ENCODE assay signal across 30 cellular contexts in the genomic region with DNA sequence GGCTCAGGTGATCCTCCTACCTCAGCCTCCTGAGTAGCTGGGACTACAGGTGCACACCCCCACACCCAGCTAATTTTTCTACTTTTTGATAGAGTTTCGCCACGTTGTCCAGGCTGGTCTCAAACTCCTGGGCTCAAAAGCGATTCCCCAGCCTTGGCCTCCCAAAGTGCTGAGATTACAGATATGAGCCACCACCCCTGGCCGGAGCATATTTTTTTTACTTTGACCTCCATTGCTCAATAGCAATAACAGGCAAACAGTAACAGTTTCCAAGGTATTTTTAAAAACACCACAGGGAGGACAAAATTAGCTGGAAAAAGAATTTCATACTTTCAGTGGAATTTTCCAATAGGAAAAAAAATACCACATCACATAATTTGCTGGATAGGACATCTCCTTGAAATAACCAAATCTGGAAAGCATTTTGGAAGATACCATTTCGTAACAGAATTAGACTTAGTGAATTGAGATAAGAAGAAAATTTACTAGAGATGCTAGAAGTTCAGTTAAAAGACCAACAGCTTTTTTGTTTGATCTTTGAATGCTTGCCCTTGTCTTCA. TPM values are rescaled to one million over a fixed set of nuclear protein-coding genes. Genes with fewer than 3 reads are reported as not detected.
DNase-seq lines count a peak whose midpoint lies in the region; ATAC-seq, FAIRE-seq and TF ChIP-seq lines count a peak whose summit lies in the region.
"Had no signal": no experiment of that assay in that cellular context is flagged by ENCODE, and none has a peak within 500 bp of the region (broad histone marks: within the 10 kb centered on the region; RNA-seq: fewer than 3 reads in every experiment).

No MANE protein-coding gene starts in this region.

- TF ChIP-seq POLR2A in HepG2 (IDR thresholded peaks at IDR 0.05; ENCODE audit: insufficient read depth in 1 of 2, low read depth in 2 of 2, low read length in 2 of 2) (no peak), right lobe of liver (IDR thresholded peaks at IDR 0.05) (no peak)

- H3K27ac ChIP-seq in HepG2 (ENCODE audit: extremely low read length, insufficient read depth, low read length), result no peak overlapping the region
- no peak overlapping the region for H3K27ac ChIP-seq in right lobe of liver
- H3K27ac ChIP-seq in aorta (ENCODE audit: low read depth in 1 of 2, low read length in 2 of 2), result peak overlapping the region in 1 of 2 donors; percentile 39
- H3K27ac ChIP-seq: A549; BLaER1 treated with 17β-estradiol and CSF1 and Interleukin-3, amounts not matched to agents 10 nM and 100 nM; GM23248 had no signal

- no peak for DNase-seq in HepG2 (ENCODE audit: low spot score)
- no peak for DNase-seq in right lobe of liver
- peak; percentile 2 for DNase-seq in fibroblast of villous mesenchyme (ENCODE audit: low read depth)
- DNase-seq in omental fat pad (ENCODE audit: low spot score), result no peak
- no peak for DNase-seq in aorta
- DNase-seq in NCI-H2107 (lab: John Stamatoyannopoulos, UW), result no peak
- DNase-seq in posterior vena cava (ENCODE audit: low spot score), result no peak
- DNase-seq: 8988T; ACHN; AML-193; BE2C; Calu3; CD4-positive, alpha-beta T cell; CD8-positive, alpha-beta memory T cell; DMS53; DMS79 treated with DMSO at 0.1 percent for 48 hours; GF-D8; GM23248; H7; HCEC 1CT had no signal

- no peak overlapping the region for H3K4me2 ChIP-seq in HepG2 (ENCODE audit: low read depth, low read length)
- H3K4me2 ChIP-seq: A549; BLaER1 treated with 17β-estradiol and CSF1 and Interleukin-3, amounts not matched to agents 10 nM and 100 nM had no signal

- no peak for TF ChIP-seq RAD21 in HepG2 (CRISPR knock-in tag; IDR thresholded peaks at IDR 0.05)

- H3K4me3 ChIP-seq in HepG2 (replicated peaks in 1 of 3; ENCODE audit: insufficient read depth in 1 of 3, low read depth in 2 of 3, low read length in 3 of 3), result no peak overlapping the region
- H3K4me3 ChIP-seq in right lobe of liver, result no peak overlapping the region
- H3K4me3 ChIP-seq in fibroblast of villous mesenchyme (ENCODE audit: low read depth, low read length), result no peak overlapping the region
- no peak overlapping the region for H3K4me3 ChIP-seq in aorta (ENCODE audit: low read length in 2 of 2)
- H3K4me3 ChIP-seq: A549; BLaER1 treated with 17β-estradiol and CSF1 and Interleukin-3, amounts not matched to agents 10 nM and 100 nM; GM23248 had no signal

- no peak overlapping the region for H3K9ac ChIP-seq in HepG2 (ENCODE audit: insufficient read depth, low read depth, low read length)
- H3K9ac ChIP-seq: BLaER1 treated with 17β-estradiol and CSF1 and Interleukin-3, amounts not matched to agents 10 nM and 100 nM; GM23248 had no signal

- H3K27me3 ChIP-seq in HepG2 (ENCODE audit: control insufficient read depth in 1 of 2, insufficient read depth in 2 of 2, low read length in 2 of 2), result no peaks in the 10 kb centered on the region
- no peaks in the 10 kb centered on the region for H3K27me3 ChIP-seq in right lobe of liver
- no peaks in the 10 kb centered on the region for H3K27me3 ChIP-seq in aorta (ENCODE audit: control insufficient read depth in 1 of 2, insufficient read depth in 2 of 2, low read length in 1 of 2)
- H3K27me3 ChIP-seq: BE2C; BLaER1 treated with 17β-estradiol and CSF1 and Interleukin-3, amounts not matched to agents 10 nM and 100 nM had no signal

- H3K36me3 ChIP-seq in HepG2 (replicated peaks in 1 of 2; ENCODE audit: control insufficient read depth in 1 of 2, insufficient read depth in 2 of 2, low read length in 2 of 2) (no peaks in the 10 kb centered on the region), right lobe of liver (no peaks in the 10 kb centered on the region), aorta (ENCODE audit: control insufficient read depth in 1 of 2, insufficient read depth in 2 of 2, low read length in 1 of 2) (no peaks in the 10 kb centered on the region)
- H3K36me3 ChIP-seq: BE2C; BLaER1 treated with 17β-estradiol and CSF1 and Interleukin-3, amounts not matched to agents 10 nM and 100 nM had no signal

- POLR2A ChIA-PET in HepG2 (lab: Yijun Ruan, JAX), result no interaction called here

- H3K4me1 ChIP-seq in HepG2 (ENCODE audit: insufficient read depth, low read length) (peaks cover 7% of the 10 kb centered on the region), right lobe of liver (no peaks in the 10 kb centered on the region), aorta (ENCODE audit: control insufficient read depth in 1 of 2, insufficient read depth in 2 of 2, low read length in 2 of 2) (no peaks in the 10 kb centered on the region)
- H3K4me1 ChIP-seq: A549; BE2C; BLaER1 treated with 17β-estradiol and CSF1 and Interleukin-3, amounts not matched to agents 10 nM and 100 nM had no signal

- no peak overlapping the region for H2AFZ ChIP-seq in HepG2 (ENCODE audit: low read length)
- H2AFZ ChIP-seq: GM23248 had no signal

- intact Hi-C loops in HepG2 (cut with micrococcal nuclease; ENCODE audit: unreplicated experiment), result no loop called here
- intact Hi-C loops in right lobe of liver (cut with DNase I), result no loop called here
- intact Hi-C loops in aorta (cut with DNase I), result no loop called here
- intact Hi-C loops in posterior vena cava (cut with DNase I), result no loop called here

- no peaks in the 10 kb centered on the region for H3K79me2 ChIP-seq in HepG2 (ENCODE audit: insufficient read depth, low read length)

- H3K9me3 ChIP-seq in HepG2 (ENCODE audit: low read length) (no peaks in the 10 kb centered on the region), right lobe of liver (no peaks in the 10 kb centered on the region), aorta (ENCODE audit: control insufficient read depth, low read length) (no peaks in the 10 kb centered on the region)
- H3K9me3 ChIP-seq: BE2C had no signal

- BruUV-seq in HepG2 (replicated peaks; lab: Mats Ljungman, UMichigan), result no TSS peak

- in situ Hi-C loops in HepG2 (cut with HindIII; ENCODE audit: extremely low pct_ligation_motif_present, low pct_unique_long_range_greater_than_20kb), result no loop called here

- H4K20me1 ChIP-seq in HepG2 (ENCODE audit: insufficient read depth, low read length), result no peaks in the 10 kb centered on the region
- H4K20me1 ChIP-seq: BLaER1 treated with 17β-estradiol and CSF1 and Interleukin-3, amounts not matched to agents 10 nM and 100 nM had no signal

- WGBS in HepG2 (ENCODE audit: low lambda C conversion rate), result 27% methylated on average over 5 of the region's 5 CpGs
- 46% methylated on average over 5 of the region's 5 CpGs for WGBS in right lobe of liver (ENCODE audit: insufficient coverage, low coverage, low lambda C conversion rate, missing lambda C conversion rate)
- WGBS in aorta, 2 donors, result 45 to 51% methylated on average over 5 of the region's 5 CpGs

- TF ChIP-seq EP300 in HepG2 (IDR thresholded peaks at IDR 0.05; ENCODE audit: low read depth in 2 of 2, low read length in 2 of 2) (no peak), HepG2 (CRISPR knock-in tag; IDR thresholded peaks at IDR 0.05; ENCODE audit: borderline replicate concordance) (no peak)

- ATAC-seq in HepG2, result no peak
- no peak for ATAC-seq in right lobe of liver
- peak; percentile 67 for ATAC-seq in omental fat pad (ENCODE audit: low FRiP score)
- peak; percentile 75 for ATAC-seq in aorta (ENCODE audit: low FRiP score)
- ATAC-seq in GM18907 (IDR thresholded peaks at IDR 0.05; ENCODE audit: unreplicated experiment), result no peak
- ATAC-seq: A549 had no signal

- TF ChIP-seq CTCF in HepG2 (CRISPR knock-in tag; IDR thresholded peaks at IDR 0.05), result no peak
- TF ChIP-seq CTCF in right lobe of liver (IDR thresholded peaks at IDR 0.05), result no peak
- TF ChIP-seq CTCF in fibroblast of villous mesenchyme (IDR thresholded peaks at IDR 0.05; ENCODE audit: insufficient read depth, low read depth, low read length), result no peak
- TF ChIP-seq CTCF in omental fat pad (IDR thresholded peaks at IDR 0.05), result no peak

- no peak for FAIRE-seq in HepG2 (lab: Jason Lieb, UNC)
- FAIRE-seq: A549, GM12891, GM18507, GM19239, H1 had no signal

- CTCF ChIA-PET in HepG2 (lab: Yijun Ruan, JAX; ENCODE audit: low intra/inter-chr PET ratio, low total read pairs), result no interaction called here

RNA-seq across cellular contexts. Expression of a gene that starts 5.2 kb away (rescaled TPM):
- not detected in 2 replicates for total RNA-seq in HepG2 (2016; rRNA removed; fragmentation: Illumina TruSeq; extraction: Trizol)
- not detected in 2 replicates for total RNA-seq in HepG2 (2016; cell fraction: cytosol; rRNA removed; fragmentation: Illumina TruSeq; extraction: Trizol; ENCODE audit: low read depth)
- total RNA-seq in HepG2 (2016; cell fraction: insoluble cytoplasmic fraction; rRNA removed; fragmentation: Illumina TruSeq; extraction: Trizol), result not detected in 2 replicates
- total RNA-seq in HepG2 (2016; cell fraction: membrane; rRNA removed; fragmentation: Illumina TruSeq; extraction: Trizol), result not detected in 2 replicates
- not detected in 2 replicates for total RNA-seq in HepG2 (2016; cell fraction: nucleus; rRNA removed; fragmentation: Illumina TruSeq; extraction: Trizol)
- not detected in 2 replicates for polyA plus RNA-seq in HepG2 (2011; rRNA removed)
- polyA plus RNA-seq in HepG2 (2011; cell fraction: cytosol; rRNA removed), result not detected in 2 replicates
- polyA plus RNA-seq in HepG2 (2011; cell fraction: nucleus; rRNA removed), result not detected in 2 replicates
- polyA plus RNA-seq in HepG2 (2012), result not detected in 2 replicates
- polyA plus RNA-seq in HepG2 (2016; cell fraction: cytosol; fragmentation: Illumina TruSeq; extraction: Trizol; ENCODE audit: low read depth), result not detected in 2 replicates
- not detected in 2 replicates for polyA plus RNA-seq in HepG2 (2016; cell fraction: insoluble cytoplasmic fraction; fragmentation: Illumina TruSeq; extraction: Trizol; ENCODE audit: low read depth)
- polyA plus RNA-seq in HepG2 (2016; cell fraction: membrane; fragmentation: Illumina TruSeq; extraction: Trizol; ENCODE audit: low read depth), result not detected in 2 replicates
- not detected in 2 replicates for polyA plus RNA-seq in HepG2 (2016; cell fraction: nucleus; fragmentation: Illumina TruSeq; extraction: Trizol; ENCODE audit: insufficient read depth, low read depth)
- polyA minus RNA-seq in HepG2 (2011; rRNA and poly(A)+ RNA removed; ENCODE audit: low replicate concordance), result not detected in 2 replicates
- polyA minus RNA-seq in HepG2 (2011; cell fraction: cytosol; rRNA and poly(A)+ RNA removed), result not detected in 2 replicates
- not detected in 2 replicates for polyA minus RNA-seq in HepG2 (2011; cell fraction: nucleus; rRNA and poly(A)+ RNA removed)
- not detected for total RNA-seq in right lobe of liver
- not detected in 2 replicates for total RNA-seq in fibroblast of villous mesenchyme
- total RNA-seq in omental fat pad, result not detected
- under 1 TPM in 1 of 2 donors, not detected in 1; 0.36 TPM for total RNA-seq in aorta
- polyA plus RNA-seq in aorta, result not detected
- total RNA-seq in posterior vena cava, result under 1 TPM in 1 of 2 donors, not detected in 1; 0.38 TPM
- total RNA-seq: Calu3; CD4-positive, alpha-beta T cell; CD8-positive, alpha-beta memory T cell; Daoy; G401; GM23248; H1; H7 had no signal
- polyA plus RNA-seq: A549; CD14-positive monocyte; CD8-positive, alpha-beta memory T cell; GM23248; H1 had no signal

RNA-seq across cellular contexts. Expression of a gene that starts 17.1 kb away (rescaled TPM):
- total RNA-seq in HepG2 (2016; rRNA removed; fragmentation: Illumina TruSeq; extraction: Trizol) (not detected in 2 replicates), right lobe of liver (not detected), fibroblast of villous mesenchyme (not detected in 2 replicates), omental fat pad (not detected), aorta (not detected), posterior vena cava (not detected)
- not detected in 2 replicates for total RNA-seq in HepG2 (2016; cell fraction: cytosol; rRNA removed; fragmentation: Illumina TruSeq; extraction: Trizol; ENCODE audit: low read depth)
- total RNA-seq in HepG2 (2016; cell fraction: insoluble cytoplasmic fraction; rRNA removed; fragmentation: Illumina TruSeq; extraction: Trizol), result not detected in 2 replicates
- total RNA-seq in HepG2 (2016; cell fraction: membrane; rRNA removed; fragmentation: Illumina TruSeq; extraction: Trizol), result not detected in 2 replicates
- total RNA-seq in HepG2 (2016; cell fraction: nucleus; rRNA removed; fragmentation: Illumina TruSeq; extraction: Trizol), result not detected in 2 replicates
- polyA plus RNA-seq in HepG2 (2011; rRNA removed) (not detected in 2 replicates), aorta (not detected)
- not detected in 2 replicates for polyA plus RNA-seq in HepG2 (2011; cell fraction: cytosol; rRNA removed)
- not detected in 2 replicates for polyA plus RNA-seq in HepG2 (2011; cell fraction: nucleus; rRNA removed)
- not detected in 2 replicates for polyA plus RNA-seq in HepG2 (2012)
- polyA plus RNA-seq in HepG2 (2016; cell fraction: cytosol; fragmentation: Illumina TruSeq; extraction: Trizol; ENCODE audit: low read depth), result not detected in 2 replicates
- polyA plus RNA-seq in HepG2 (2016; cell fraction: insoluble cytoplasmic fraction; fragmentation: Illumina TruSeq; extraction: Trizol; ENCODE audit: low read depth), result not detected in 2 replicates
- polyA plus RNA-seq in HepG2 (2016; cell fraction: membrane; fragmentation: Illumina TruSeq; extraction: Trizol; ENCODE audit: low read depth), result not detected in 2 replicates
- polyA plus RNA-seq in HepG2 (2016; cell fraction: nucleus; fragmentation: Illumina TruSeq; extraction: Trizol; ENCODE audit: insufficient read depth, low read depth), result not detected in 2 replicates
- not detected in 2 replicates for polyA minus RNA-seq in HepG2 (2011; rRNA and poly(A)+ RNA removed; ENCODE audit: low replicate concordance)
- not detected in 2 replicates for polyA minus RNA-seq in HepG2 (2011; cell fraction: cytosol; rRNA and poly(A)+ RNA removed)
- polyA minus RNA-seq in HepG2 (2011; cell fraction: nucleus; rRNA and poly(A)+ RNA removed), result not detected in 2 replicates
- total RNA-seq: Calu3; CD4-positive, alpha-beta T cell; CD8-positive, alpha-beta memory T cell; Daoy; G401; GM23248; H1; H7 had no signal
- polyA plus RNA-seq: A549; CD14-positive monocyte; CD8-positive, alpha-beta memory T cell; GM23248; H1 had no signal

RNA-seq across cellular contexts. Expression of a gene that starts 29.2 kb away (rescaled TPM):
- total RNA-seq in HepG2 (2016; rRNA removed; fragmentation: Illumina TruSeq; extraction: Trizol) (17.6 and 24.7 TPM in 2 replicates), right lobe of liver (10 to 100 TPM in 5 of 6 experiments, 1 to 10 TPM in 1; 9.9 to 14.4 (median 12.1) TPM), fibroblast of villous mesenchyme (25.5 and 25.8 TPM in 2 replicates), omental fat pad (10 to 100 TPM; 21.9 to 47.9 (median 35.7) TPM), aorta (10 to 100 TPM; 44.4 to 48.8 TPM), posterior vena cava (10 to 100 TPM; 35.1 to 37.8 TPM)
- 1.1 and 1.3 TPM in 2 replicates for total RNA-seq in HepG2 (2016; cell fraction: cytosol; rRNA removed; fragmentation: Illumina TruSeq; extraction: Trizol; ENCODE audit: low read depth)
- 17.5 and 24.6 TPM in 2 replicates for total RNA-seq in HepG2 (2016; cell fraction: insoluble cytoplasmic fraction; rRNA removed; fragmentation: Illumina TruSeq; extraction: Trizol)
- 4.2 and 5.9 TPM in 2 replicates for total RNA-seq in HepG2 (2016; cell fraction: membrane; rRNA removed; fragmentation: Illumina TruSeq; extraction: Trizol)
- total RNA-seq in HepG2 (2016; cell fraction: nucleus; rRNA removed; fragmentation: Illumina TruSeq; extraction: Trizol), result 17.5 and 18.4 TPM in 2 replicates
- polyA plus RNA-seq in HepG2 (2011; rRNA removed) (3.5 and 4.0 TPM in 2 replicates), aorta (1 to 10 TPM; 1.6 to 6.6 TPM)
- polyA plus RNA-seq in HepG2 (2011; cell fraction: cytosol; rRNA removed), result 1.8 and 2.3 TPM in 2 replicates
- polyA plus RNA-seq in HepG2 (2011; cell fraction: nucleus; rRNA removed), result 6.8 and 8.0 TPM in 2 replicates
- 2.6 and 3.2 TPM in 2 replicates for polyA plus RNA-seq in HepG2 (2012)
- 0.29 and 0.55 TPM in 2 replicates for polyA plus RNA-seq in HepG2 (2016; cell fraction: cytosol; fragmentation: Illumina TruSeq; extraction: Trizol; ENCODE audit: low read depth)
- polyA plus RNA-seq in HepG2 (2016; cell fraction: insoluble cytoplasmic fraction; fragmentation: Illumina TruSeq; extraction: Trizol; ENCODE audit: low read depth), result 4.7 TPM in 2 replicates
- polyA plus RNA-seq in HepG2 (2016; cell fraction: membrane; fragmentation: Illumina TruSeq; extraction: Trizol; ENCODE audit: low read depth), result 0.55 and 0.76 TPM in 2 replicates
- polyA plus RNA-seq in HepG2 (2016; cell fraction: nucleus; fragmentation: Illumina TruSeq; extraction: Trizol; ENCODE audit: insufficient read depth, low read depth), result 6.5 and 7.2 TPM in 2 replicates
- 9.6 and 31.4 TPM in 2 replicates for polyA minus RNA-seq in HepG2 (2011; rRNA and poly(A)+ RNA removed; ENCODE audit: low replicate concordance)
- 13.3 and 16.3 TPM in 2 replicates for polyA minus RNA-seq in HepG2 (2011; cell fraction: cytosol; rRNA and poly(A)+ RNA removed)
- polyA minus RNA-seq in HepG2 (2011; cell fraction: nucleus; rRNA and poly(A)+ RNA removed), result 17.3 and 23.4 TPM in 2 replicates

RNA-seq across cellular contexts. Expression of a gene that starts 42.3 kb away (rescaled TPM):
- total RNA-seq in HepG2 (2016; rRNA removed; fragmentation: Illumina TruSeq; extraction: Trizol), result not detected in 2 replicates
- not detected in 2 replicates for total RNA-seq in HepG2 (2016; cell fraction: cytosol; rRNA removed; fragmentation: Illumina TruSeq; extraction: Trizol; ENCODE audit: low read depth)
- total RNA-seq in HepG2 (2016; cell fraction: insoluble cytoplasmic fraction; rRNA removed; fragmentation: Illumina TruSeq; extraction: Trizol), result not detected in 2 replicates
- not detected in 2 replicates for total RNA-seq in HepG2 (2016; cell fraction: membrane; rRNA removed; fragmentation: Illumina TruSeq; extraction: Trizol)
- not detected in 2 replicates for total RNA-seq in HepG2 (2016; cell fraction: nucleus; rRNA removed; fragmentation: Illumina TruSeq; extraction: Trizol)
- not detected in 2 replicates for polyA plus RNA-seq in HepG2 (2011; rRNA removed)
- not detected in 2 replicates for polyA plus RNA-seq in HepG2 (2011; cell fraction: cytosol; rRNA removed)
- not detected in 2 replicates for polyA plus RNA-seq in HepG2 (2011; cell fraction: nucleus; rRNA removed)
- not detected in 2 replicates for polyA plus RNA-seq in HepG2 (2012)
- not detected in 2 replicates for polyA plus RNA-seq in HepG2 (2016; cell fraction: cytosol; fragmentation: Illumina TruSeq; extraction: Trizol; ENCODE audit: low read depth)
- not detected in 2 replicates for polyA plus RNA-seq in HepG2 (2016; cell fraction: insoluble cytoplasmic fraction; fragmentation: Illumina TruSeq; extraction: Trizol; ENCODE audit: low read depth)
- not detected in 2 replicates for polyA plus RNA-seq in HepG2 (2016; cell fraction: membrane; fragmentation: Illumina TruSeq; extraction: Trizol; ENCODE audit: low read depth)
- polyA plus RNA-seq in HepG2 (2016; cell fraction: nucleus; fragmentation: Illumina TruSeq; extraction: Trizol; ENCODE audit: insufficient read depth, low read depth), result not detected in 2 replicates
- not detected in 2 replicates for polyA minus RNA-seq in HepG2 (2011; rRNA and poly(A)+ RNA removed; ENCODE audit: low replicate concordance)
- polyA minus RNA-seq in HepG2 (2011; cell fraction: cytosol; rRNA and poly(A)+ RNA removed), result not detected in 2 replicates
- not detected in 2 replicates for polyA minus RNA-seq in HepG2 (2011; cell fraction: nucleus; rRNA and poly(A)+ RNA removed)
- not detected for total RNA-seq in right lobe of liver
- total RNA-seq in fibroblast of villous mesenchyme, result under 0.01 TPM in 1 of 2 replicates, not detected in the other
- under 1 TPM in 1 of 4 donors, not detected in 3; 0.24 TPM for total RNA-seq in omental fat pad
- not detected for total RNA-seq in aorta
- polyA plus RNA-seq in aorta, result not detected
- not detected for total RNA-seq in posterior vena cava
- total RNA-seq: Calu3; CD4-positive, alpha-beta T cell; CD8-positive, alpha-beta memory T cell; Daoy; GM23248; H1; H7 had no signal
- polyA plus RNA-seq: A549; CD14-positive monocyte; CD8-positive, alpha-beta memory T cell; GM23248; H1 had no signal

Comparison
In these comparisons a context has a peak if more than half of its experiments do, and no peak if none do; other contexts are left out.
1. ATAC-seq: peak in omental fat pad (single experiment) and aorta (single experiment); none in HepG2 (single experiment), right lobe of liver (0 of 4) and GM18907 (single experiment).